Comparison of ENCODE assay signal across 20 cellular contexts in genomic region chr6:125519367-125519766, GRCh38.
DNase-seq lines count a peak whose midpoint lies in the region; TF ChIP-seq lines count a peak whose summit lies in the region.
"Had no signal": no experiment of that assay in that cellular context is flagged by ENCODE, and none has a peak within 500 bp of the region (broad histone marks: within the 10 kb centered on the region; RNA-seq: fewer than 3 reads in every experiment).

No MANE protein-coding gene starts in this region.

- H3F3A ChIP-seq in OCI-LY1 (ENCODE audit: insufficient read depth, low read length): no peaks in the 10 kb centered on the region
- H3F3A ChIP-seq in smooth muscle cell (ENCODE audit: low read depth): no peaks in the 10 kb centered on the region

- H2AFZ ChIP-seq in OCI-LY1 (ENCODE audit: low read length): peak overlapping the region; percentile 1; the same call in 1 of the 2 replicates
- H2AFZ ChIP-seq in smooth muscle cell (ENCODE audit: low read depth): peak overlapping the region; percentile 43

- peak; percentile 46 for DNase-seq in NCI-H2107 treated with DMSO at 0.1 percent for 48 hours (lab: John Stamatoyannopoulos, UW; ENCODE audit: unreplicated experiment)
- DNase-seq in NCI-H2107 (lab: John Stamatoyannopoulos, UW): no peak
- DNase-seq in epidermal melanocyte (ENCODE audit: insufficient read length, low spot score): peak; percentile 26
- DNase-seq in smooth muscle cell (lab: John Stamatoyannopoulos, UW; ENCODE audit: unreplicated experiment): no peak
- DNase-seq in SIG-M5 (lab: John Stamatoyannopoulos, UW): no peak
- no peak for DNase-seq in activated CD4-positive, alpha-beta T cell treated with anti-CD3 and anti-CD28 coated beads, Interleukin-2, amount 10 ng/mL, durations not matched to agents 7 days and 5 days
- DNase-seq in MCF 10A (ENCODE audit: unreplicated experiment): no peak
- DNase-seq: 8988T; activated naive CD4-positive, alpha-beta T cell treated with anti-CD3 and anti-CD28 coated beads, Interleukin-2, amount 10 ng/mL, durations not matched to agents 7 days and 5 days; activated T-cell treated with anti-CD3 and anti-CD28 coated beads, Interleukin-2, amount 50 U/mL, for 48 hours; anterior cingulate cortex; endodermal cell; heart right ventricle; NCI-H1417 treated with DMSO at 0.1 percent for 48 hours; NCI-H446; RPMI8226; stimulated activated CD8-positive, alpha-beta memory T cell treated with anti-CD3 and anti-CD28 coated beads, Interleukin-4, amount 100 ng/mL, for 48 hours had no signal

- no peaks in the 10 kb centered on the region for H3K36me3 Mint-ChIP-seq in activated CD4-positive, alpha-beta T cell treated with anti-CD3 and anti-CD28 coated beads, Interleukin-2, amount 10 ng/mL, durations not matched to agents 7 days and 5 days (ENCODE audit: low read depth)
- no peaks in the 10 kb centered on the region for H3K36me3 Mint-ChIP-seq in MCF 10A (ENCODE audit: insufficient read depth, unreplicated experiment)
- H3K36me3 Mint-ChIP-seq: activated naive CD4-positive, alpha-beta T cell treated with anti-CD3 and anti-CD28 coated beads, Interleukin-2, amount 10 ng/mL, durations not matched to agents 7 days and 5 days had no signal

- intact Hi-C loops in MCF 10A (cut with micrococcal nuclease): no loop called here

- no peaks in the 10 kb centered on the region for H4K20me1 ChIP-seq in OCI-LY1 (ENCODE audit: insufficient read depth, low read length)
- no peaks in the 10 kb centered on the region for H4K20me1 ChIP-seq in smooth muscle cell (ENCODE audit: low read depth)

- H3K27ac ChIP-seq in OCI-LY1 (ENCODE audit: low read depth, low read length, poor library complexity, severe bottlenecking) (no peak overlapping the region), smooth muscle cell (ENCODE audit: low read depth) (no peak overlapping the region)
- H3K27ac ChIP-seq: heart right ventricle, neutrophil, vagina had no signal

- H3K4me1 Mint-ChIP-seq in activated CD4-positive, alpha-beta T cell treated with anti-CD3 and anti-CD28 coated beads, Interleukin-2, amount 10 ng/mL, durations not matched to agents 7 days and 5 days: no peaks in the 10 kb centered on the region
- no peaks in the 10 kb centered on the region for H3K4me1 Mint-ChIP-seq in MCF 10A (ENCODE audit: insufficient read depth, unreplicated experiment)
- H3K4me1 Mint-ChIP-seq: activated naive CD4-positive, alpha-beta T cell treated with anti-CD3 and anti-CD28 coated beads, Interleukin-2, amount 10 ng/mL, durations not matched to agents 7 days and 5 days; endodermal cell had no signal

- no peaks in the 10 kb centered on the region for H3K27me3 Mint-ChIP-seq in activated CD4-positive, alpha-beta T cell treated with anti-CD3 and anti-CD28 coated beads, Interleukin-2, amount 10 ng/mL, durations not matched to agents 7 days and 5 days
- H3K27me3 Mint-ChIP-seq in MCF 10A (ENCODE audit: insufficient read depth, unreplicated experiment): peaks cover 86% of the 10 kb centered on the region
- H3K27me3 Mint-ChIP-seq: activated naive CD4-positive, alpha-beta T cell treated with anti-CD3 and anti-CD28 coated beads, Interleukin-2, amount 10 ng/mL, durations not matched to agents 7 days and 5 days had no signal

- no peaks in the 10 kb centered on the region for H3K9me3 Mint-ChIP-seq in activated CD4-positive, alpha-beta T cell treated with anti-CD3 and anti-CD28 coated beads, Interleukin-2, amount 10 ng/mL, durations not matched to agents 7 days and 5 days
- no peaks in the 10 kb centered on the region for H3K9me3 Mint-ChIP-seq in MCF 10A (ENCODE audit: unreplicated experiment)
- H3K9me3 Mint-ChIP-seq: activated naive CD4-positive, alpha-beta T cell treated with anti-CD3 and anti-CD28 coated beads, Interleukin-2, amount 10 ng/mL, durations not matched to agents 7 days and 5 days had no signal

- no peaks in the 10 kb centered on the region for H3K9me2 ChIP-seq in OCI-LY1 (ENCODE audit: low read depth, low read length)

- H3K9ac ChIP-seq in OCI-LY1 (ENCODE audit: low read length) (no peak overlapping the region), smooth muscle cell (ENCODE audit: low read depth) (no peak overlapping the region)

- POLR2A ChIA-PET in activated CD4-positive, alpha-beta T cell treated with anti-CD3 and anti-CD28 coated beads, Interleukin-2, amount 10 ng/mL, durations not matched to agents 7 days and 5 days (lab: Charles Lee): no interaction called here
- POLR2A ChIA-PET in MCF 10A (lab: Yijun Ruan, JAX): no interaction called here

- 0 out of 2 replicates have a peak, but pooled peaks cover 9% of the 10 kb centered on the region for H3K9me3 ChIP-seq in OCI-LY1 (ENCODE audit: low read length)
- no peaks in the 10 kb centered on the region for H3K9me3 ChIP-seq in smooth muscle cell (replicated peaks; ENCODE audit: low read depth)
- H3K9me3 ChIP-seq: neutrophil, vagina had no signal

- H3K27me3 ChIP-seq in OCI-LY1 (ENCODE audit: insufficient read depth, low read length): no peaks in the 10 kb centered on the region
- H3K27me3 ChIP-seq in smooth muscle cell (ENCODE audit: low read depth): no peaks in the 10 kb centered on the region
- H3K27me3 ChIP-seq: heart right ventricle, neutrophil, vagina had no signal

- CTCF ChIA-PET in activated CD4-positive, alpha-beta T cell treated with anti-CD3 and anti-CD28 coated beads, Interleukin-2, amount 10 ng/mL, durations not matched to agents 7 days and 5 days (lab: Charles Lee): no interaction called here
- CTCF ChIA-PET in MCF 10A (lab: Yijun Ruan, JAX): interaction anchor here (0.6 kb wide), 1 partner anchor 1909 kb away, joined by 3 read pairs; no protein-coding TSS in a partner anchor

- TF ChIP-seq CTCF in OCI-LY1 (IDR thresholded peaks at IDR 0.05; ENCODE audit: low read length) (no peak), smooth muscle cell (IDR thresholded peaks at IDR 0.05; ENCODE audit: borderline replicate concordance, insufficient read depth, poor library complexity, severe bottlenecking) (no peak), MCF 10A (IDR thresholded peaks at IDR 0.05; ENCODE audit: unreplicated experiment) (no peak)

- no peak overlapping the region for H3K4me3 ChIP-seq in OCI-LY1 (ENCODE audit: low read depth, low read length, poor library complexity, severe bottlenecking)
- H3K4me3 ChIP-seq in smooth muscle cell: no peak overlapping the region
- H3K4me3 ChIP-seq: heart right ventricle, vagina had no signal

- no TSS peak for BruUV-seq in MCF 10A (replicated peaks; lab: Mats Ljungman, UMichigan)

- H3K4me2 ChIP-seq in OCI-LY1 (ENCODE audit: low read length): no peak overlapping the region
- H3K4me2 ChIP-seq in smooth muscle cell: no peak overlapping the region

- no peak overlapping the region for H3K27ac Mint-ChIP-seq in activated CD4-positive, alpha-beta T cell treated with anti-CD3 and anti-CD28 coated beads, Interleukin-2, amount 10 ng/mL, durations not matched to agents 7 days and 5 days
- H3K27ac Mint-ChIP-seq in MCF 10A (ENCODE audit: low read depth, unreplicated experiment): no peak overlapping the region
- H3K27ac Mint-ChIP-seq: activated naive CD4-positive, alpha-beta T cell treated with anti-CD3 and anti-CD28 coated beads, Interleukin-2, amount 10 ng/mL, durations not matched to agents 7 days and 5 days; endodermal cell had no signal

- H3K4me1 ChIP-seq in OCI-LY1 (ENCODE audit: insufficient read depth, low read length, severe bottlenecking) (peaks cover 17% of the 10 kb centered on the region), smooth muscle cell (ENCODE audit: low read depth) (peaks cover 1% of the 10 kb centered on the region)
- H3K4me1 ChIP-seq: heart right ventricle, vagina had no signal

- no peak overlapping the region for H3K4me3 Mint-ChIP-seq in activated CD4-positive, alpha-beta T cell treated with anti-CD3 and anti-CD28 coated beads, Interleukin-2, amount 10 ng/mL, durations not matched to agents 7 days and 5 days
- H3K4me3 Mint-ChIP-seq in MCF 10A (ENCODE audit: unreplicated experiment): no peak overlapping the region
- H3K4me3 Mint-ChIP-seq: activated naive CD4-positive, alpha-beta T cell treated with anti-CD3 and anti-CD28 coated beads, Interleukin-2, amount 10 ng/mL, durations not matched to agents 7 days and 5 days; endodermal cell had no signal

- no peaks in the 10 kb centered on the region for H3K79me2 ChIP-seq in OCI-LY1 (ENCODE audit: insufficient read depth, low read length)
- no peaks in the 10 kb centered on the region for H3K79me2 ChIP-seq in smooth muscle cell (ENCODE audit: low read depth)

- no peaks in the 10 kb centered on the region for H3K36me3 ChIP-seq in OCI-LY1 (ENCODE audit: insufficient read depth, low read length)
- no peaks in the 10 kb centered on the region for H3K36me3 ChIP-seq in smooth muscle cell (ENCODE audit: low read depth)
- H3K36me3 ChIP-seq: heart right ventricle, neutrophil, vagina had no signal

Comparison
In these comparisons a context has a peak if more than half of its experiments do, and no peak if none do; other contexts are left out.
1. DNase-seq: peak in NCI-H2107 treated with DMSO at 0.1 percent for 48 hours (single experiment) and epidermal melanocyte (single experiment); none in NCI-H2107 (single experiment), smooth muscle cell (single experiment), SIG-M5 (single experiment), activated CD4-positive, alpha-beta T cell treated with anti-CD3 and anti-CD28 coated beads, Interleukin-2, amount 10 ng/mL, durations not matched to agents 7 days and 5 days (single experiment) and MCF 10A (single experiment).